18 cellular contexts compared by ENCODE assay signal in the genomic region with DNA sequence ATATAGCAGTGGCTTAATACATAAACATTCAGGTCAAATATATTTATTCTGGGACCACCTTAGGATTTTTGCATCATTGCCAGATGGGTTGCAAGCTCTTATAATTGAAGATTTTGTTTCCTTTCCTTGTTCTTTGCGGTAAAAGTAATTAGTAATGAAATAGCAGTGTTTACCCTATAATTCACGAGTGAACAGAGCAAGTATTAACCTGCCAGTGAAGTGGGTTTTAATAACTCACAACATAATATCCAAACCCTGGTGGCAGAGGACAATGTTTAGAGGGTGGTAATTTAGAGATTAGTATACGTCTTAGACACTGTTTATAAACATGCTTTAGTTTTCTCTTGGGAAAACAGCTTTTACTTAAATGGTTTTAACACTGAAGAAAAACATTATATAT.
"Had no signal": no experiment of that assay in that cellular context is flagged by ENCODE, and none has a peak within 500 bp of the region (broad histone marks: within the 10 kb centered on the region; RNA-seq: fewer than 3 reads in every experiment).

No MANE protein-coding gene starts in this region.

- ATAC-seq: esophagus mucosa; heart left ventricle; naive thymus-derived CD4-positive, alpha-beta T cell; psoas muscle; stimulated activated naive B cell treated with anti-CD40 and anti-IgM and Interleukin-4, amounts not matched to agents 10 μg/mL and 1 μg/mL and 100 μg/mL, for 72 hours had no signal

- DNase-seq: effector memory CD4-positive, alpha-beta T cell; heart left ventricle; hippocampal formation; kidney glomerular epithelial cell; mesendoderm; naive thymus-derived CD4-positive, alpha-beta T cell; psoas muscle; sigmoid colon; stimulated activated CD4-positive, alpha-beta T cell treated with anti-CD3 and anti-CD28 coated beads, Interleukin-2, amount 100 ng/mL, for 24 hours; stimulated activated CD4-positive, alpha-beta T cell treated with anti-CD3 and anti-CD28 coated beads, Interleukin-4, amount 100 ng/mL, for 4 hours; stimulated activated naive B cell treated with anti-CD40 and anti-IgM and Interleukin-4, amounts not matched to agents 10 μg/mL and 1 μg/mL and 100 μg/mL, for 72 hours; stomach; substantia nigra; transverse colon had no signal

- FAIRE-seq: endometrium, frontal cortex, islet of Langerhans had no signal
